1 cellular context compared by ENCODE assay signal in genomic region chr9:97232060-97233008, GRCh38.
TF ChIP-seq lines count a peak whose summit lies in the region.

No MANE protein-coding gene starts in this region.

TF ChIP-seq in K562, 482 proteins besides CTCF, POLR2A, EP300 and RAD21 (continued from another document):
- peak; percentile 81 for TF ChIP-seq GTF2A2 (tag; IDR thresholded peaks at IDR 0.05)
- TF ChIP-seq NFXL1 (CRISPR knock-in tag; IDR thresholded peaks at IDR 0.05) = 0 out of 2 replicates have a peak, but pooled peaks have one; percentile 68
- TF ChIP-seq CC2D1A (IDR thresholded peaks at IDR 0.05) = 0 out of 2 replicates have a peak, but pooled peaks have one; percentile 13
- peak; percentile 23 for TF ChIP-seq HDAC3 (IDR thresholded peaks at IDR 0.05; ENCODE audit: borderline replicate concordance, partially characterized antibody)
- peak; percentile 43; the same call in 1 of the 2 replicates for TF ChIP-seq RNF2 (IDR thresholded peaks at IDR 0.05)
- 0 out of 2 replicates have a peak, but pooled peaks have one; percentile 7 for TF ChIP-seq ZNF79 (CRISPR knock-in tag; IDR thresholded peaks at IDR 0.05; ENCODE audit: low read depth)
- TF ChIP-seq BACH1 (tag; IDR thresholded peaks at IDR 0.05) = peak; percentile 67
- peak; percentile 57; the same call in 1 of the 2 replicates for TF ChIP-seq ZNF398 (CRISPR knock-in tag; IDR thresholded peaks at IDR 0.05)
- peak; percentile 92 for TF ChIP-seq SMAD4 (CRISPR knock-in tag; conservative IDR thresholded peaks at IDR 0.05)
- 0 out of 2 replicates have a peak, but pooled peaks have one; percentile 52 for TF ChIP-seq TAF7 (tag; IDR thresholded peaks at IDR 0.05)
- peak; percentile 30 to 61; a peak in 1 of 4 replicates for TF ChIP-seq TRIM24 (IDR thresholded peaks at IDR 0.05)
- TF ChIP-seq KDM1A (IDR thresholded peaks at IDR 0.05) = peak; percentile 50 to 64; a peak in 3 of 4 replicates
- TF ChIP-seq L3MBTL2 (IDR thresholded peaks at IDR 0.05) = peak; percentile 61
- peak; percentile 87 for TF ChIP-seq ZNF311 (CRISPR knock-in tag; IDR thresholded peaks at IDR 0.05)
- 0 out of 2 replicates have a peak, but pooled peaks have one; percentile 38 for TF ChIP-seq ZNF584 (CRISPR knock-in tag; IDR thresholded peaks at IDR 0.05; ENCODE audit: low read depth)
- peak; percentile 68 for TF ChIP-seq CXXC5 (CRISPR knock-in tag; IDR thresholded peaks at IDR 0.05)
- TF ChIP-seq DDX20 (tag; IDR thresholded peaks at IDR 0.05; ENCODE audit: low read depth) = peak; percentile 75
TF ChIP-seq in K562: peak in this region for 83; not testable (repeated sequence) for 399.
